In the genomic region with DNA sequence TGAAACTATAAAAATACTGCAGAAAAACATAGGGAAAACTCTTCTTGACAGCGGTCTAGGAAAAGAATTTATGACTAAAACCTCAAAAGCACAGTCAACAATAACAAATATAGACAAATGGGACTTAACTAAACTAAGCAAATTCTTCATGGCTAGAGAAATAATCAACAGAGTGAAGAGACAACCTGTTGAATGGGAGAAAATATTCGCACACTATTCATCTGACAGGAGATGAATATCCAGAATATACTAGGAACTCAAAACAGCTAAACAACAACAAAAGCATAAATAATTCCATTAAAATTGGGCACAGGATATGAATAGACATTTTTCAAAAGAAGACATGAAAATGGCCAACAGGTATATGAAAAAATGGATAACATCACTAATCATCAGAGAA, we compare ENCODE assay signal across 24 cellular contexts.
"Had no signal": no experiment of that assay in that cellular context is flagged by ENCODE, and none has a peak within 500 bp of the region (broad histone marks: within the 10 kb centered on the region; RNA-seq: fewer than 3 reads in every experiment).

No MANE protein-coding gene starts in this region.

- H3K27me3 Mint-ChIP-seq: dendritic cell treated with granulocyte-macrophage colony-stimulating factor and Interleukin-4, amounts not matched to agents 40 ng/mL and 50 ng/mL, for 4 days; effector memory CD8-positive, alpha-beta T cell had no signal

- H3K27ac ChIP-seq: colonic mucosa, coronary artery, dorsolateral prefrontal cortex, epithelial cell of prostate, esophagus muscularis mucosa, esophagus squamous epithelium, foreskin keratinocyte, gastrocnemius medialis, gastroesophageal sphincter, heart left ventricle, heart right ventricle had no signal

- H3K4me3 Mint-ChIP-seq: dendritic cell treated with granulocyte-macrophage colony-stimulating factor and Interleukin-4, amounts not matched to agents 40 ng/mL and 50 ng/mL, for 4 days; effector memory CD8-positive, alpha-beta T cell; endodermal cell had no signal

- H3K9me3 ChIP-seq: colonic mucosa, esophagus squamous epithelium, gastrocnemius medialis, gastroesophageal sphincter had no signal

- H3K4me1 Mint-ChIP-seq: endodermal cell had no signal

- H3K27ac Mint-ChIP-seq: dendritic cell treated with granulocyte-macrophage colony-stimulating factor and Interleukin-4, amounts not matched to agents 40 ng/mL and 50 ng/mL, for 4 days; effector memory CD8-positive, alpha-beta T cell; endodermal cell had no signal

- H3K4me3 ChIP-seq: colonic mucosa, coronary artery, dorsolateral prefrontal cortex, esophagus muscularis mucosa, esophagus squamous epithelium, gastrocnemius medialis, gastroesophageal sphincter, heart left ventricle, heart right ventricle had no signal

- H3K4me1 ChIP-seq: colonic mucosa, esophagus muscularis mucosa, esophagus squamous epithelium, foreskin keratinocyte, gastrocnemius medialis, gastroesophageal sphincter, heart left ventricle, heart right ventricle had no signal

- H3K36me3 ChIP-seq: colonic mucosa, esophagus muscularis mucosa, esophagus squamous epithelium, gastrocnemius medialis, gastroesophageal sphincter, heart left ventricle, heart right ventricle had no signal

- DNase-seq: colonic mucosa; cortex of kidney; dermis blood vessel endothelial cell; dorsolateral prefrontal cortex; effector CD4-positive, alpha-beta T cell; effector CD8-positive, alpha-beta T cell; effector memory CD4-positive, alpha-beta T cell; effector memory CD8-positive, alpha-beta T cell; endodermal cell; erythroblast; esophagus squamous epithelium; foreskin fibroblast; foreskin keratinocyte; foreskin melanocyte; gastrocnemius medialis; glutamatergic neuron; head of caudate nucleus; heart left ventricle; heart right ventricle had no signal
